8 cellular contexts compared by ENCODE assay signal in genomic region chr1:203871114-203871875, GRCh38. TPM values are rescaled to one million over a fixed set of nuclear protein-coding genes. Genes with fewer than 3 reads are reported as not detected.
DNase-seq lines count a peak whose midpoint lies in the region; ATAC-seq, FAIRE-seq and TF ChIP-seq lines count a peak whose summit lies in the region.

No MANE protein-coding gene starts in this region.

- H3K9me3 ChIP-seq in HUES48 (ENCODE audit: control insufficient read depth, insufficient read depth, low read length) (no peaks in the 10 kb centered on the region), OCI-LY3 (ENCODE audit: insufficient read depth, low read length) (no peaks in the 10 kb centered on the region)

- 0 out of 2 replicates have a peak, but pooled peaks cover 4% of the 10 kb centered on the region for H3K79me2 ChIP-seq in OCI-LY3 (ENCODE audit: low read length)

- H3K9ac ChIP-seq in HUES48 (ENCODE audit: low read depth, low read length): no peak overlapping the region
- H3K9ac ChIP-seq in OCI-LY3 (ENCODE audit: low read length): no peak overlapping the region

- no peaks in the 10 kb centered on the region for H3K27me3 ChIP-seq in HUES48 (ENCODE audit: control insufficient read depth, insufficient read depth, low read length)
- H3K27me3 ChIP-seq in OCI-LY3 (ENCODE audit: low read depth, low read length): no peaks in the 10 kb centered on the region

- H3K36me3 Mint-ChIP-seq in activated T-helper 2 cell treated with anti-CD3 and anti-CD28 coated beads, Interferon-gamma antibody, Interleukin-2, Interleukin-4, amounts not matched to agents 10 μg/mL and 5 μg/mL and 100 μg/mL, durations not matched to agents 14 hours and 24 hours and 36 hours (ENCODE audit: low read depth): peaks cover 61% of the 10 kb centered on the region

- peaks cover 72% of the 10 kb centered on the region for H3K36me3 ChIP-seq in HUES48 (ENCODE audit: control insufficient read depth, insufficient read depth, low read length)
- peaks cover 38% of the 10 kb centered on the region for H3K36me3 ChIP-seq in OCI-LY3 (replicated peaks; ENCODE audit: low read depth, low read length)

- DNase-seq in DMS79 (lab: John Stamatoyannopoulos, UW): peak; percentile 20
- DNase-seq in caudate nucleus (lab: John Stamatoyannopoulos, UW): peak in 44 of 61 donors; percentile 4 to 77 (median 32)
- no peak for DNase-seq in stimulated activated naive CD8-positive, alpha-beta T cell treated with anti-CD3 and anti-CD28 coated beads, Interleukin-15, amount 100 ng/mL, for 72 hours
- DNase-seq in NK-92 (lab: John Stamatoyannopoulos, UW; ENCODE audit: unreplicated experiment): no peak
- DNase-seq in activated T-helper 2 cell treated with anti-CD3 and anti-CD28 coated beads, Interferon-gamma antibody, Interleukin-2, Interleukin-4, amounts not matched to agents 10 μg/mL and 5 μg/mL and 100 μg/mL, durations not matched to agents 14 hours and 24 hours and 36 hours (ENCODE audit: low spot score): no peak

- no peak overlapping the region for H2AFZ ChIP-seq in OCI-LY3 (ENCODE audit: low read depth, low read length)

- H3K27me3 Mint-ChIP-seq in stimulated activated naive CD8-positive, alpha-beta T cell treated with anti-CD3 and anti-CD28 coated beads, Interleukin-15, amount 100 ng/mL, for 72 hours: no peaks in the 10 kb centered on the region
- no peaks in the 10 kb centered on the region for H3K27me3 Mint-ChIP-seq in activated T-helper 2 cell treated with anti-CD3 and anti-CD28 coated beads, Interferon-gamma antibody, Interleukin-2, Interleukin-4, amounts not matched to agents 10 μg/mL and 5 μg/mL and 100 μg/mL, durations not matched to agents 14 hours and 24 hours and 36 hours (ENCODE audit: low read depth)

- no peaks in the 10 kb centered on the region for H4K20me1 ChIP-seq in OCI-LY3 (ENCODE audit: insufficient read depth, low read length)

- H3K4me1 ChIP-seq in HUES48 (ENCODE audit: control insufficient read depth, insufficient read depth, low read length): peaks cover 5% of the 10 kb centered on the region
- H3K4me1 ChIP-seq in OCI-LY3 (ENCODE audit: low read length): no peaks in the 10 kb centered on the region

- H3K4me3 ChIP-seq in HUES48 (ENCODE audit: low read depth, low read length): no peak overlapping the region
- no peak overlapping the region for H3K4me3 ChIP-seq in OCI-LY3 (ENCODE audit: low read length)

- peak overlapping the region in 1 of 2 donors; percentile 63 for H3K27ac Mint-ChIP-seq in stimulated activated naive CD8-positive, alpha-beta T cell treated with anti-CD3 and anti-CD28 coated beads, Interleukin-15, amount 100 ng/mL, for 72 hours
- H3K27ac Mint-ChIP-seq in activated T-helper 2 cell treated with anti-CD3 and anti-CD28 coated beads, Interferon-gamma antibody, Interleukin-2, Interleukin-4, amounts not matched to agents 10 μg/mL and 5 μg/mL and 100 μg/mL, durations not matched to agents 14 hours and 24 hours and 36 hours: no peak overlapping the region

- intact Hi-C loops in activated T-helper 2 cell treated with anti-CD3 and anti-CD28 coated beads, Interferon-gamma antibody, Interleukin-2, Interleukin-4, amounts not matched to agents 10 μg/mL and 5 μg/mL and 100 μg/mL, durations not matched to agents 14 hours and 24 hours and 36 hours (cut with micrococcal nuclease): no loop called here

- no peak overlapping the region for H3K4me2 ChIP-seq in OCI-LY3 (ENCODE audit: low read length)

- FAIRE-seq in islet of Langerhans (lab: Jason Lieb, UNC): peak; percentile 94

- H3K27ac ChIP-seq in HUES48 (ENCODE audit: low read depth, low read length) (peak overlapping the region; percentile 19), OCI-LY3 (ENCODE audit: low read length) (no peak overlapping the region), caudate nucleus (ENCODE audit: low read depth, low read length) (peak overlapping the region; percentile 55)

- peak; percentile 59 for TF ChIP-seq CTCF in OCI-LY3 (IDR thresholded peaks at IDR 0.05; ENCODE audit: low read depth, low read length)

- H3K4me3 Mint-ChIP-seq in stimulated activated naive CD8-positive, alpha-beta T cell treated with anti-CD3 and anti-CD28 coated beads, Interleukin-15, amount 100 ng/mL, for 72 hours: no peak overlapping the region
- no peak overlapping the region for H3K4me3 Mint-ChIP-seq in activated T-helper 2 cell treated with anti-CD3 and anti-CD28 coated beads, Interferon-gamma antibody, Interleukin-2, Interleukin-4, amounts not matched to agents 10 μg/mL and 5 μg/mL and 100 μg/mL, durations not matched to agents 14 hours and 24 hours and 36 hours (ENCODE audit: low read depth)

- H3K4me1 Mint-ChIP-seq in stimulated activated naive CD8-positive, alpha-beta T cell treated with anti-CD3 and anti-CD28 coated beads, Interleukin-15, amount 100 ng/mL, for 72 hours: peaks cover 5% of the 10 kb centered on the region
- H3K4me1 Mint-ChIP-seq in activated T-helper 2 cell treated with anti-CD3 and anti-CD28 coated beads, Interferon-gamma antibody, Interleukin-2, Interleukin-4, amounts not matched to agents 10 μg/mL and 5 μg/mL and 100 μg/mL, durations not matched to agents 14 hours and 24 hours and 36 hours (ENCODE audit: low read depth): peaks cover 3% of the 10 kb centered on the region

- H3K9me3 Mint-ChIP-seq in stimulated activated naive CD8-positive, alpha-beta T cell treated with anti-CD3 and anti-CD28 coated beads, Interleukin-15, amount 100 ng/mL, for 72 hours: no peaks in the 10 kb centered on the region
- no peaks in the 10 kb centered on the region for H3K9me3 Mint-ChIP-seq in activated T-helper 2 cell treated with anti-CD3 and anti-CD28 coated beads, Interferon-gamma antibody, Interleukin-2, Interleukin-4, amounts not matched to agents 10 μg/mL and 5 μg/mL and 100 μg/mL, durations not matched to agents 14 hours and 24 hours and 36 hours

- ATAC-seq in stimulated activated naive CD8-positive, alpha-beta T cell treated with anti-CD3 and anti-CD28 coated beads, Interleukin-15, amount 100 ng/mL, for 72 hours: peak; percentile 76

RNA-seq across cellular contexts. Expression of gene SNRPE, which starts 9.9 kb away (rescaled TPM):
- total RNA-seq in activated T-helper 2 cell treated with anti-CD3 and anti-CD28 coated beads, Interferon-gamma antibody, Interleukin-2, Interleukin-4, amounts not matched to agents 10 μg/mL and 5 μg/mL and 100 μg/mL, durations not matched to agents 14 hours and 24 hours and 36 hours: 240 and 255 TPM in 2 replicates

Comparison
In these comparisons a context has a peak if more than half of its experiments do, and no peak if none do; other contexts are left out.
1. DNase-seq: peak in DMS79 (single experiment) and caudate nucleus (44 of 61); none in stimulated activated naive CD8-positive, alpha-beta T cell treated with anti-CD3 and anti-CD28 coated beads, Interleukin-15, amount 100 ng/mL, for 72 hours (0 of 2), NK-92 (single experiment) and activated T-helper 2 cell treated with anti-CD3 and anti-CD28 coated beads, Interferon-gamma antibody, Interleukin-2, Interleukin-4, amounts not matched to agents 10 μg/mL and 5 μg/mL and 100 μg/mL, durations not matched to agents 14 hours and 24 hours and 36 hours (single experiment).